8 cellular contexts compared by ENCODE assay signal in genomic region chr16:2194852-2195315, GRCh38. TPM values are rescaled to one million over a fixed set of nuclear protein-coding genes. Genes with fewer than 3 reads are reported as not detected.
DNase-seq lines count a peak whose midpoint lies in the region; TF ChIP-seq lines count a peak whose summit lies in the region.

No MANE protein-coding gene starts in this region.

- H3K9me3 ChIP-seq in BE2C, result no peaks in the 10 kb centered on the region

- DNase-seq in BE2C (peak; percentile 56), GM13976 (ENCODE audit: low spot score) (peak; percentile 85), NCI-H526 treated with DMSO at 0.1 percent for 48 hours (lab: John Stamatoyannopoulos, UW) (peak; percentile 21), fibroblast of the conjunctiva (ENCODE audit: low read depth) (peak; percentile 17), retina (peak; percentile 55), ureter (ENCODE audit: low spot score) (no peak), medulla oblongata (ENCODE audit: extremely low spot score) (no peak)
- DNase-seq in activated T-cell treated with anti-CD3 and anti-CD28 coated beads, Interleukin-2, amount 50 U/mL, for 24 hours, result peak; percentile 60

- H3K9me3 Mint-ChIP-seq in activated T-cell treated with anti-CD3 and anti-CD28 coated beads, Interleukin-2, amount 50 U/mL, for 24 hours, result no peaks in the 10 kb centered on the region

- TF ChIP-seq CTCF in BE2C (IDR thresholded peaks at IDR 0.05; ENCODE audit: low read depth, low read length) (peak; percentile 55), GM13976 (IDR thresholded peaks at IDR 0.05; ENCODE audit: borderline replicate concordance, control extremely low read depth, extremely low read depth, insufficient read depth, missing control alignments) (peak; percentile 43)

- peak overlapping the region; percentile 31 for H3K4me3 Mint-ChIP-seq in activated T-cell treated with anti-CD3 and anti-CD28 coated beads, Interleukin-2, amount 50 U/mL, for 24 hours

- no peaks in the 10 kb centered on the region for H3K36me3 Mint-ChIP-seq in activated T-cell treated with anti-CD3 and anti-CD28 coated beads, Interleukin-2, amount 50 U/mL, for 24 hours (ENCODE audit: low read depth)

- H3K4me1 ChIP-seq in BE2C, result peaks cover 17% of the 10 kb centered on the region

- H3K4me3 ChIP-seq in BE2C (ENCODE audit: low read depth, low read length), result peak overlapping the region; percentile 62

- no peaks in the 10 kb centered on the region for H3K27me3 ChIP-seq in BE2C

- H3K27me3 Mint-ChIP-seq in activated T-cell treated with anti-CD3 and anti-CD28 coated beads, Interleukin-2, amount 50 U/mL, for 24 hours, result peaks cover 39% of the 10 kb centered on the region

- no peaks in the 10 kb centered on the region for H3K36me3 ChIP-seq in BE2C

- no peak overlapping the region for H3K27ac Mint-ChIP-seq in activated T-cell treated with anti-CD3 and anti-CD28 coated beads, Interleukin-2, amount 50 U/mL, for 24 hours

- H3K4me1 Mint-ChIP-seq in activated T-cell treated with anti-CD3 and anti-CD28 coated beads, Interleukin-2, amount 50 U/mL, for 24 hours (ENCODE audit: low read depth), result peaks cover 6% of the 10 kb centered on the region

- in situ Hi-C loops in GM13976 (cut with MboI; ENCODE audit: low sequenced_read_pairs, unreplicated experiment), result no loop called here

RNA-seq across cellular contexts. Expression of gene CASKIN1, which starts 1.5 kb away (rescaled TPM):
- 8.6 TPM for polyA plus RNA-seq in BE2C (2012; ENCODE audit: insufficient read depth, insufficient read length, low read depth)
- total RNA-seq in ureter, result 0.05 TPM

RNA-seq across cellular contexts. Expression of gene MLST8, which starts 10.4 kb away (rescaled TPM):
- polyA plus RNA-seq in BE2C (2012; ENCODE audit: insufficient read depth, insufficient read length, low read depth), result 254 TPM
- total RNA-seq in ureter, result 37.0 TPM

RNA-seq across cellular contexts. Expression of gene BRICD5, which starts 15.8 kb away (rescaled TPM):
- polyA plus RNA-seq in BE2C (2012; ENCODE audit: insufficient read depth, insufficient read length, low read depth), result 17.1 TPM
- total RNA-seq in ureter, result 7.4 TPM

RNA-seq across cellular contexts. Expression of gene PGP, which starts 19.8 kb away (rescaled TPM):
- 70.4 TPM for polyA plus RNA-seq in BE2C (2012; ENCODE audit: insufficient read depth, insufficient read length, low read depth)
- total RNA-seq in ureter, result 11.3 TPM

RNA-seq across cellular contexts. Expression of gene E4F1, which starts 28.5 kb away (rescaled TPM):
- 160 TPM for polyA plus RNA-seq in BE2C (2012; ENCODE audit: insufficient read depth, insufficient read length, low read depth)
- 24.7 TPM for total RNA-seq in ureter

Comparison
In these comparisons a context has a peak if more than half of its experiments do, and no peak if none do; other contexts are left out.
1. DNase-seq: peak in BE2C (single experiment), GM13976 (single experiment), NCI-H526 treated with DMSO at 0.1 percent for 48 hours (single experiment), activated T-cell treated with anti-CD3 and anti-CD28 coated beads, Interleukin-2, amount 50 U/mL, for 24 hours (single experiment), fibroblast of the conjunctiva (single experiment) and retina (single experiment); none in ureter (single experiment) and medulla oblongata (single experiment).